In the genomic region with DNA sequence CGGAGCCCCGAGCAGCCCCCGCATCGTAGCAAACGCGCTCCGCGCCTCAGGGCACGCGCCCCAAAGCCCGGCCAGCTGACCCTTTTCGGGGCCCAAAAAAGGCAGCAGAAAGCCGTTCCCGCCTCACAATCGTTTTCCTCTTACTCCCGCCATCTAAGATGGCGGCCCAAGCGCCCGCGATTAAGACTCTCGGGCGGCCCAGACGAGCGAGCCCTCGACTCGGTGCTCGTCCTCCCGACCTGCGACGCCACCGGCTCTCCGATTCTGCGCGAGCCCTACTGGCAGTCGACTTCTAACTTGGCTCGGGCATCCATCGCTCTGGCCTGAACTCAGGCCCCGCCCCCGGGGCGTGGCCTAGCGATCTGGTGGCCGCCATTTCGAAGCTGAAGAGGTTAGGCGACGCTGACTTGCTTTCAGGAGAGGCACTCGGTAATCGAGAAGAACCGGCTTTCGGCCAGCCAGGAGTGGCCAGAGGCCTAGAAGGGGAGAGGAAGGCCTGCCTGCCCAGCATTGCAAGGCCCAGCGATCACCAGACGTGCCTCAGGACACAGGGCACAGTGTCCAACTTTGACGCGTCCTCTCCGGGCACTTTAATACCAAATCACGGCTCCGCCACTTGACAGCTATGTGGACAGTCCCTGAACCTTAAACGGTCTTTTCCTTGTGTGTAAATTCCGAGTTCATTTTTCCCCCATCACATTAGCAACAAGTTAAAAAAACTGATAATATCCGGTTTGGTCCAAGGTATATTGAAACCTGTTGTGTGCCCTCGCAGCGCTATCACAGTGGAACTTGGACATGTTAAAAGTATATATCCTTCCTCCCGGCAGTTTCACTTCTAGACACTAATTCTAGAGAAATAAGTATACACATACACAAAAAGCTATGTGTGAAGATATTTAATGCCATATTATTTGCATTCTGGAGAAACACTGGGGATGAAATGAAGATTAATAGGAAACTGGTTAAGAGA, we compare ENCODE assay signal across 1 cellular context.
TF ChIP-seq lines count a peak whose summit lies in the region.

RAF1 (minus strand) TSS at position 182 of the 973 bp plus-strand sequence. CDS start 45,396 bp downstream, outside the sequence.

TF ChIP-seq in K562, 482 proteins besides CTCF, POLR2A, EP300 and RAD21 (continued from another document and continues in another):
- TF ChIP-seq, protein P1, sequence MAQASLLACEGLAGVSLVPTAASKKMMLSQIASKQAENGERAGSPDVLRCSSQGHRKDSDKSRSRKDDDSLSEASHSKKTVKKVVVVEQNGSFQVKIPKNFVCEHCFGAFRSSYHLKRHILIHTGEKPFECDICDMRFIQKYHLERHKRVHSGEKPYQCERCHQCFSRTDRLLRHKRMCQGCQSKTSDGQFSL (CRISPR knock-in tag; IDR thresholded peaks at IDR 0.05): peak; percentile 62; the same call in 1 of the 2 replicates
- TF ChIP-seq, protein P1 (tag; IDR thresholded peaks at IDR 0.05): no peak
- TF ChIP-seq NCOA1 (IDR thresholded peaks at IDR 0.05; ENCODE audit: low read depth) (no peak), ATF4 (CRISPR knock-in tag; IDR thresholded peaks at IDR 0.05) (0 out of 2 replicates have a peak, but pooled peaks have one; percentile 32), HOXB6 (CRISPR knock-in tag; IDR thresholded peaks at IDR 0.05; ENCODE audit: borderline replicate concordance) (no peak), ZNF589 (CRISPR knock-in tag; IDR thresholded peaks at IDR 0.05; ENCODE audit: low read depth) (peak; percentile 63), ZNF384 (IDR thresholded peaks at IDR 0.05; ENCODE audit: low read depth, low read length) (peak; percentile 61), NCOA4 (IDR thresholded peaks at IDR 0.05; ENCODE audit: partially characterized antibody) (peak; percentile 88), CTBP1 (IDR thresholded peaks at IDR 0.05; ENCODE audit: borderline replicate concordance) (peak; percentile 81; the same call in 1 of the 2 replicates), MBD2 (IDR thresholded peaks at IDR 0.05; ENCODE audit: borderline replicate concordance, low read depth) (peak; percentile 90), ERF (CRISPR knock-in tag; IDR thresholded peaks at IDR 0.05) (peak; percentile 33; the same call in 1 of the 2 replicates), ZNF133 (CRISPR knock-in tag; IDR thresholded peaks at IDR 0.05) (no peak), HMG20B (CRISPR knock-in tag; IDR thresholded peaks at IDR 0.05) (peak; percentile 81), EP400 (IDR thresholded peaks at IDR 0.05) (peak; percentile 93), FOXA1 (IDR thresholded peaks at IDR 0.05; ENCODE audit: borderline replicate concordance) (no peak), ASH1L (IDR thresholded peaks at IDR 0.05; ENCODE audit: borderline replicate concordance, low read depth, partially characterized antibody) (no peak), ZNF707 (CRISPR knock-in tag; conservative IDR thresholded peaks at IDR 0.05) (0 out of 2 replicates have a peak, but pooled peaks have one; percentile 4), FOXM1 (IDR thresholded peaks at IDR 0.05; ENCODE audit: low read depth) (peak; percentile 43; the same call in 1 of the 2 replicates), FOXM1 (CRISPR knock-in tag; IDR thresholded peaks at IDR 0.05; ENCODE audit: low read depth) (no peak), STAT5A (IDR thresholded peaks at IDR 0.05; ENCODE audit: borderline replicate concordance, low read length) (peak; percentile 33; the same call in 1 of the 2 replicates), HNRNPUL1 (IDR thresholded peaks at IDR 0.05; ENCODE audit: low read length) (no peak), ZNF197 (CRISPR knock-in tag; IDR thresholded peaks at IDR 0.05; ENCODE audit: low read depth) (peak; percentile 57; the same call in 1 of the 2 replicates), CBFB (CRISPR knock-in tag; IDR thresholded peaks at IDR 0.05) (0 out of 2 replicates have a peak, but pooled peaks have one; percentile 67), MAZ (CRISPR knock-in tag; conservative IDR thresholded peaks at IDR 0.05 in 1 of 2, IDR thresholded peaks at IDR 0.05 in 1 of 2) (peak; percentile 89 to 91), NR2C2 (CRISPR knock-in tag; IDR thresholded peaks at IDR 0.05) (no peak), NR2C2 (tag; IDR thresholded peaks at IDR 0.05) (0 out of 2 replicates have a peak, but pooled peaks have one; percentile 12), CREB1 (IDR thresholded peaks at IDR 0.05) (peak; percentile 87), CREB1 (CRISPR knock-in tag; IDR thresholded peaks at IDR 0.05) (peak; percentile 85), PHF8 (IDR thresholded peaks at IDR 0.05; ENCODE audit: borderline replicate concordance, low read length) (peak; percentile 100), CHD2 (IDR thresholded peaks at IDR 0.05; ENCODE audit: low read depth, low read length) (peak; percentile 52; the same call in 1 of the 2 replicates), PCBP1 (IDR thresholded peaks at IDR 0.05; ENCODE audit: low read depth, low read length, poor library complexity, severe bottlenecking) (peak; percentile 65), NONO (IDR thresholded peaks at IDR 0.05; ENCODE audit: low read depth in 2 of 2, low read length in 1 of 2) (peak in 1 of 2 experiments; percentile 14; a peak in 1 of 4 replicates), KLF10 (CRISPR knock-in tag; IDR thresholded peaks at IDR 0.05) (0 out of 2 replicates have a peak, but pooled peaks have one; percentile 47), BCOR (IDR thresholded peaks at IDR 0.05) (peak; percentile 60), RBM39 (optimal IDR thresholded peaks at IDR 0.05; ENCODE audit: low read depth, low read length) (peak; percentile 22), PTRF (tag; IDR thresholded peaks at IDR 0.05) (no peak), HDAC2 (IDR thresholded peaks at IDR 0.05) (0 out of 2 replicates have a peak, but pooled peaks have one; percentile 60), KDM5B (IDR thresholded peaks at IDR 0.05; ENCODE audit: insufficient replicate concordance, low read depth, low read length) (peak; percentile 97), EHMT2 (IDR thresholded peaks at IDR 0.05) (no peak), FOXK1 (CRISPR knock-in tag; IDR thresholded peaks at IDR 0.05; ENCODE audit: borderline replicate concordance) (0 out of 2 replicates have a peak, but pooled peaks have one; percentile 26), ZNF785 (CRISPR knock-in tag; IDR thresholded peaks at IDR 0.05) (no peak), TBL1XR1 (IDR thresholded peaks at IDR 0.05; ENCODE audit: low read length in 2 of 2) (peak in 1 of 2 experiments; percentile 50; a peak in 2 of 4 replicates), ZNF311 (CRISPR knock-in tag; IDR thresholded peaks at IDR 0.05) (0 out of 2 replicates have a peak, but pooled peaks have one; percentile 47), TCF7L2 (IDR thresholded peaks at IDR 0.05; ENCODE audit: low read depth, low read length) (0 out of 2 replicates have a peak, but pooled peaks have one; percentile 44), SIN3B (IDR thresholded peaks at IDR 0.05; ENCODE audit: low read depth) (peak; percentile 55; the same call in 1 of the 2 replicates), ZBTB17 (CRISPR knock-in tag; IDR thresholded peaks at IDR 0.05) (peak; percentile 100), MCM7 (IDR thresholded peaks at IDR 0.05) (no peak), GATAD2B (IDR thresholded peaks at IDR 0.05; ENCODE audit: borderline replicate concordance) (no peak), ZNF41 (CRISPR knock-in tag; conservative IDR thresholded peaks at IDR 0.05) (peak; percentile 69; the same call in 1 of the 2 replicates), ELF1 (tag; IDR thresholded peaks at IDR 0.05) (no peak), TAF9B (IDR thresholded peaks at IDR 0.05; ENCODE audit: partially characterized antibody) (peak; percentile 89), GTF2F1 (IDR thresholded peaks at IDR 0.05; ENCODE audit: low read depth, low read length) (peak; percentile 83; the same call in 1 of the 2 replicates), C11orf30 (IDR thresholded peaks at IDR 0.05; ENCODE audit: low read depth) (0 out of 2 replicates have a peak, but pooled peaks have one; percentile 40)
- TF ChIP-seq, protein P2, sequence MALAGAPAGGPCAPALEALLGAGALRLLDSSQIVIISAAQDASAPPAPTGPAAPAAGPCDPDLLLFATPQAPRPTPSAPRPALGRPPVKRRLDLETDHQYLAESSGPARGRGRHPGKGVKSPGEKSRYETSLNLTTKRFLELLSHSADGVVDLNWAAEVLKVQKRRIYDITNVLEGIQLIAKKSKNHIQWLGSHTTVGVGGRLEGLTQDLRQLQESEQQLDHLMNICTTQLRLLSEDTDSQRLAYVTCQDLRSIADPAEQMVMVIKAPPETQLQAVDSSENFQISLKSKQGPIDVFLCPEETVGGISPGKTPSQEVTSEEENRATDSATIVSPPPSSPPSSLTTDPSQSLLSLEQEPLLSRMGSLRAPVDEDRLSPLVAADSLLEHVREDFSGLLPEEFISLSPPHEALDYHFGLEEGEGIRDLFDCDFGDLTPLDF (CRISPR knock-in tag; IDR thresholded peaks at IDR 0.05): 0 out of 2 replicates have a peak, but pooled peaks have one; percentile 23
- TF ChIP-seq, protein P3, sequence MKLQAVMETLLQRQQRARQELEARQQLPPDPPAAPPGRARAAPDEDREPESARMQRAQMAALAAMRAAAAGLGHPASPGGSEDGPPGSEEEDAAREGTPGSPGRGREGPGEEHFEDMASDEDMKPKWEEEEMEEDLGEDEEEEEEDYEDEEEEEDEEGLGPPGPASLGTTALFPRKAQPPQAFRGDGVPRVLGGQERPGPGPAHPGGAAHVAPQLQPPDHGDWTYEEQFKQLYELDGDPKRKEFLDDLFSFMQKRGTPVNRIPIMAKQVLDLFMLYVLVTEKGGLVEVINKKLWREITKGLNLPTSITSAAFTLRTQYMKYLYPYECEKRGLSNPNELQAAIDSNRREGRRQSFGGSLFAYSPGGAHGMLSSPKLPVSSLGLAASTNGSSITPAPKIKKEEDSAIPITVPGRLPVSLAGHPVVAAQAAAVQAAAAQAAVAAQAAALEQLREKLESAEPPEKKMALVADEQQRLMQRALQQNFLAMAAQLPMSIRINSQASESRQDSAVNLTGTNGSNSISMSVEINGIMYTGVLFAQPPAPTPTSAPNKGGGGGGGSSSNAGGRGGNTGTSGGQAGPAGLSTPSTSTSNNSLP (IDR thresholded peaks at IDR 0.05; ENCODE audit: borderline replicate concordance, low read depth, low read length): peak; percentile 45; the same call in 1 of the 2 replicates
- TF ChIP-seq, protein P4, sequence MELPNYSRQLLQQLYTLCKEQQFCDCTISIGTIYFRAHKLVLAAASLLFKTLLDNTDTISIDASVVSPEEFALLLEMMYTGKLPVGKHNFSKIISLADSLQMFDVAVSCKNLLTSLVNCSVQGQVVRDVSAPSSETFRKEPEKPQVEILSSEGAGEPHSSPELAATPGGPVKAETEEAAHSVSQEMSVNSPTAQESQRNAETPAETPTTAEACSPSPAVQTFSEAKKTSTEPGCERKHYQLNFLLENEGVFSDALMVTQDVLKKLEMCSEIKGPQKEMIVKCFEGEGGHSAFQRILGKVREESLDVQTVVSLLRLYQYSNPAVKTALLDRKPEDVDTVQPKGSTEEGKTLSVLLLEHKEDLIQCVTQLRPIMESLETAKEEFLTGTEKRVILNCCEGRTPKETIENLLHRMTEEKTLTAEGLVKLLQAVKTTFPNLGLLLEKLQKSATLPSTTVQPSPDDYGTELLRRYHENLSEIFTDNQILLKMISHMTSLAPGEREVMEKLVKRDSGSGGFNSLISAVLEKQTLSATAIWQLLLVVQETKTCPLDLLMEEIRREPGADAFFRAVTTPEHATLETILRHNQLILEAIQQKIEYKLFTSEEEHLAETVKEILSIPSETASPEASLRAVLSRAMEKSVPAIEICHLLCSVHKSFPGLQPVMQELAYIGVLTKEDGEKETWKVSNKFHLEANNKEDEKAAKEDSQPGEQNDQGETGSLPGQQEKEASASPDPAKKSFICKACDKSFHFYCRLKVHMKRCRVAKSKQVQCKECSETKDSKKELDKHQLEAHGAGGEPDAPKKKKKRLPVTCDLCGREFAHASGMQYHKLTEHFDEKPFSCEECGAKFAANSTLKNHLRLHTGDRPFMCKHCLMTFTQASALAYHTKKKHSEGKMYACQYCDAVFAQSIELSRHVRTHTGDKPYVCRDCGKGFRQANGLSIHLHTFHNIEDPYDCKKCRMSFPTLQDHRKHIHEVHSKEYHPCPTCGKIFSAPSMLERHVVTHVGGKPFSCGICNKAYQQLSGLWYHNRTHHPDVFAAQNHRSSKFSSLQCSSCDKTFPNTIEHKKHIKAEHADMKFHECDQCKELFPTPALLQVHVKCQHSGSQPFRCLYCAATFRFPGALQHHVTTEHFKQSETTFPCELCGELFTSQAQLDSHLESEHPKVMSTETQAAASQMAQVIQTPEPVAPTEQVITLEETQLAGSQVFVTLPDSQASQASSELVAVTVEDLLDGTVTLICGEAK (IDR thresholded peaks at IDR 0.05): peak; percentile 29; the same call in 1 of the 2 replicates
- TF ChIP-seq, protein P4 (CRISPR knock-in tag; IDR thresholded peaks at IDR 0.05): no peak
